ENCODE assay signal across 8 cellular contexts in the genomic region with DNA sequence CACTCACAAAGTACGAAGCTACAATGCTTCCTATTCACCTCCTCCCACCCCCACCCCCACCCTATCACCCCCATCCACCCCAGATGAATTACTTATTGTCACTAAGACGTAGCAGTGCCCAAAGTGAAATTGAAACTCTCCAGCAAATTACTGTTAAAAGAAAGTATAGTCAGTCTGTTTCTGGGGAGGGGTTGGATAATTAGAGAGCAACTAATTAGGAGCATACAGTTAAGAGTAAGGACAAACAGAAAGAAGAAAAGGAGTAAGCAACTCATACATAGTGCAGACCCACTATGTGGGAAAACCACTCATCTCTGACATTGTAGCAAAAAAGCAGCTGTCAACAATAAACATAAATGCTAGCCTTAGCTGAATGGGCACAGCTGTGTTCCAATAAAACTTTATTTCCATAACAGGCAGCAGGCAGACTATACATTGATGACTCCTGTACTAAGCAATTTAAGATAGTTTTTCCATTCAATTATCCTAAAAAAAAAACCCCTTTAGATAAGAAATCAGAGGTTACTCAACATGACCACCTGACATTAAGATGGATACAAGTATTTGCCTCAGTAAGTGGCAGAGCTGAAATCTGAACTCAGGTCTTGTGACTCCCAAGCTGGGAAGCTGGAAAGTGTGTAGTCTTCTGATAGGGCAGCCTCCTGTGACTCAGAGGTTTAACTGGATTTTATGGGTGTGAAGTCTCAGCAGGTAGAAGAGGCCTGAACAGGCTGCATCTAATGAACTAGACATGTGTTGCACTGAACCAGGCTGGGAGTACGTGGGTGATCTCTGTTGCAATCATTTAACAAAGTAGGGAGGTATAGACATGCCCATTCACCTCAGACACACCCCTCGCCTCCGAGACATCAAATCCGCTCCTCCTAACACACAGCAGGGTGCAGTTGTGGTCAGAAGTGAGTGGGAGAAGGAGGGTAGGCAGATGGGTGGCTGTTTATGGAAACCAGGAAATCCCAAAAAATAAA.
DNase-seq lines count a peak whose midpoint lies in the region; ATAC-seq and TF ChIP-seq lines count a peak whose summit lies in the region.

No MANE protein-coding gene starts in this region.

- H3K27ac ChIP-seq in endodermal cell (ENCODE audit: low read depth, low read length) = no peak overlapping the region
- peak overlapping the region; percentile 18 for H3K27ac ChIP-seq in vagina

- no peak overlapping the region for H3K4me3 ChIP-seq in endodermal cell (ENCODE audit: low read length)
- H3K4me3 ChIP-seq in vagina = no peak overlapping the region

- in situ Hi-C loops in Caki2 (cut with HindIII; ENCODE audit: low pct_unique_long_range_greater_than_20kb, low sequenced_read_pairs) = no loop called here

- ATAC-seq in GM19438 (IDR thresholded peaks at IDR 0.05; ENCODE audit: low read depth, unreplicated experiment) = peak; percentile 40

- H3K27me3 Mint-ChIP-seq in endodermal cell (ENCODE audit: insufficient read depth) (no peaks in the 10 kb centered on the region), HFFc6 (ENCODE audit: insufficient read depth) (peaks cover 2% of the 10 kb centered on the region; the same call in 1 of the 2 replicates)

- no peaks in the 10 kb centered on the region for H3K9me3 ChIP-seq in endodermal cell (ENCODE audit: control insufficient read depth, low read length)
- H3K9me3 ChIP-seq in vagina = no peaks in the 10 kb centered on the region

- TF ChIP-seq CTCF in endodermal cell (conservative IDR thresholded peaks at IDR 0.05) (no peak), vagina (IDR thresholded peaks at IDR 0.05) (no peak), HFFc6 (IDR thresholded peaks at IDR 0.05) (no peak)

- H3K27ac Mint-ChIP-seq in endodermal cell = no peak overlapping the region
- H3K27ac Mint-ChIP-seq in HFFc6 = no peak overlapping the region; the same call in 1 of the 2 replicates

- no peaks in the 10 kb centered on the region for H3K27me3 ChIP-seq in endodermal cell (ENCODE audit: control insufficient read depth, insufficient read depth, low read length, poor library complexity, severe bottlenecking)
- no peaks in the 10 kb centered on the region for H3K27me3 ChIP-seq in vagina

- H3K9me3 Mint-ChIP-seq in endodermal cell (no peaks in the 10 kb centered on the region), HFFc6 (no peaks in the 10 kb centered on the region)

- intact Hi-C loops in vagina (cut with DNase I) = loop anchor here (10.0 kb wide), 1 partner anchor 173 kb away; a partner anchor contains a TSS

- H3K36me3 Mint-ChIP-seq in endodermal cell (ENCODE audit: low read depth) (no peaks in the 10 kb centered on the region), HFFc6 (ENCODE audit: low read depth) (no peaks in the 10 kb centered on the region)

- H3K36me3 ChIP-seq in endodermal cell (ENCODE audit: control insufficient read depth, insufficient read depth, low read length) (no peaks in the 10 kb centered on the region), vagina (no peaks in the 10 kb centered on the region)

- H3K4me1 Mint-ChIP-seq in endodermal cell (peaks cover 37% of the 10 kb centered on the region), HFFc6 (ENCODE audit: low read depth) (peaks cover 52% of the 10 kb centered on the region)

- no peak for TF ChIP-seq POLR2A in vagina (IDR thresholded peaks at IDR 0.05)

- H3K4me1 ChIP-seq in endodermal cell (ENCODE audit: control insufficient read depth, insufficient read depth, low read length) (peaks cover 14% of the 10 kb centered on the region), vagina (peaks cover 24% of the 10 kb centered on the region)

- WGBS in endodermal cell (ENCODE audit: insufficient coverage in 1 of 2, insufficient read length in 1 of 2), 2 experiments = 60 to 82% methylated on average over 1 to 6 of the region's 6 CpGs

- peak; percentile 70 for DNase-seq in Caki2 (ENCODE audit: low read depth)
- peak; percentile 77 for DNase-seq in LoVo (ENCODE audit: low spot score)
- peak; percentile 48 for DNase-seq in endodermal cell
- DNase-seq in vagina (ENCODE audit: extremely low spot score in 2 of 2) = no peak
- no peak for DNase-seq in D341Med (ENCODE audit: low spot score)
- DNase-seq in HFFc6 = no peak
- no peak for DNase-seq in dermis blood vessel endothelial cell

- no peak overlapping the region for H3K4me3 Mint-ChIP-seq in endodermal cell
- no peak overlapping the region for H3K4me3 Mint-ChIP-seq in HFFc6

- no peak overlapping the region for H3K9ac ChIP-seq in endodermal cell (ENCODE audit: extremely low read depth, low read length, poor library complexity, severe bottlenecking)

Comparison
In these comparisons a context has a peak if more than half of its experiments do, and no peak if none do; other contexts are left out.
1. DNase-seq: peak in Caki2 (single experiment), LoVo (single experiment) and endodermal cell (single experiment); none in vagina (0 of 2), D341Med (single experiment), HFFc6 (single experiment) and dermis blood vessel endothelial cell (single experiment).